ENCODE assay signal across 15 cellular contexts in the genomic region with DNA sequence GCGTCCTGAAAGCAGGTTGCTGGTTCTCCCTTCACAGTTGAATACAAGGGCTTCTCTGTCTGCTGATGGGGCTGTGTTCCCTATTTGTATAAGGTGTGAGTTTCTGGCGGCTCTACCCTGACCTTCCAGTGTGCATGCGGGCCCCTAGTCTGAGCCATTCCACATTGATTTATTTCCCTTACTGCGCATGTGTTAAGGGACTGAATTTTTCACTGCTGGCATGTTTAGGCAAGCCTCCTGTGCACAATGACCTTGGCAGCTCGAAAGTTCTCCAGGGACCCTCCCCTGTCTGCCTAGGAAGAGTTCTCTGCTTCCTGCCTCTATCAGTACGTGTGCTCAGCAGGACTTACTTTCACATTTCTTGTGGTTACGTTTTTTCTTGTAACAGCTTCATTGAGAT. TPM values are rescaled to one million over a fixed set of nuclear protein-coding genes. Genes with fewer than 3 reads are reported as not detected.
DNase-seq lines count a peak whose midpoint lies in the region; ATAC-seq, FAIRE-seq and TF ChIP-seq lines count a peak whose summit lies in the region.
"Had no signal": no experiment of that assay in that cellular context is flagged by ENCODE, and none has a peak within 500 bp of the region (broad histone marks: within the 10 kb centered on the region; RNA-seq: fewer than 3 reads in every experiment).

No MANE protein-coding gene starts in this region.

- BruUV-seq in endothelial cell of umbilical vein (replicated peaks; lab: Mats Ljungman, UMichigan) = no TSS peak

- no peak overlapping the region for H3K4me2 ChIP-seq in endothelial cell of umbilical vein (ENCODE audit: insufficient read depth, low read length)

- dilution Hi-C loops in endothelial cell of umbilical vein (cut with MboI; ENCODE audit: extremely low pct_ligation_motif_present, low sequenced_read_pairs) = no loop called here

- no peak overlapping the region for H3K4me3 ChIP-seq in endothelial cell of umbilical vein (replicated peaks in 1 of 3; ENCODE audit: insufficient read depth in 1 of 3, low read depth in 1 of 3, low read length in 3 of 3)
- H3K4me3 ChIP-seq in upper lobe of left lung = no peak overlapping the region

- no peaks in the 10 kb centered on the region for H3K9me1 ChIP-seq in endothelial cell of umbilical vein (replicated peaks; ENCODE audit: control insufficient read depth, extremely low read depth, insufficient read depth, low read length)

- no peak overlapping the region for H2AFZ ChIP-seq in endothelial cell of umbilical vein (ENCODE audit: low read depth, low read length)

- H3K27ac ChIP-seq in endothelial cell of umbilical vein (ENCODE audit: insufficient read depth, low read depth, low read length) = no peak overlapping the region
- H3K27ac ChIP-seq in upper lobe of left lung = peak overlapping the region; percentile 40 to 73 (median 67)

- ATAC-seq in Right ventricle myocardium superior (ENCODE audit: poor library complexity) (peak; percentile 15), upper lobe of left lung (ENCODE audit: low FRiP score in 2 of 2) (no peak)
- ATAC-seq: left colon had no signal

- H3K9me3 ChIP-seq in endothelial cell of umbilical vein (replicated peaks; ENCODE audit: control insufficient read depth, insufficient read depth, low read length) (no peaks in the 10 kb centered on the region), upper lobe of left lung (no peaks in the 10 kb centered on the region)

- H3K4me1 ChIP-seq in endothelial cell of umbilical vein (ENCODE audit: control insufficient read depth, extremely low read depth, insufficient read depth, low read length) (peaks cover 40% of the 10 kb centered on the region), upper lobe of left lung (peaks cover 32 to 50% (median 42%) of the 10 kb centered on the region in 4 donors)

- POLR2A ChIA-PET in endothelial cell of umbilical vein (lab: Charles Lee) = no interaction called here

- no peak overlapping the region for H3K9ac ChIP-seq in endothelial cell of umbilical vein (replicated peaks; ENCODE audit: extremely low read depth, insufficient read depth, low read length)

- intact Hi-C loops in Right ventricle myocardium superior (cut with DNase I) = loop anchor here (10.0 kb wide), 1 partner anchor 208 kb away; no protein-coding TSS in a partner anchor
- intact Hi-C loops in cardiac septum (cut with DNase I) = loop anchor here (5.0 kb wide), 1 partner anchor 90 kb away; no protein-coding TSS in a partner anchor
- intact Hi-C loops in endothelial cell of umbilical vein (cut with micrococcal nuclease) = loop anchor here (10.0 kb wide), 1 partner anchor 1128 kb away; no protein-coding TSS in a partner anchor

- FAIRE-seq in endothelial cell of umbilical vein (lab: Jason Lieb, UNC) = no peak
- FAIRE-seq: GM19239, small intestine had no signal

- CTCF ChIA-PET in endothelial cell of umbilical vein (lab: Charles Lee) = interaction anchor here (1.0 to 2.0 kb wide), 5 partner anchors 15 to 341 kb away, joined by 3 to 7 read pairs (median 3); no protein-coding TSS in a partner anchor

- 51 to 57% methylated on average over 6 to 7 of the region's 7 CpGs for WGBS in upper lobe of left lung, 2 donors

- no peak for TF ChIP-seq EP300 in upper lobe of left lung (IDR thresholded peaks at IDR 0.05)

- TF ChIP-seq POLR2A in endothelial cell of umbilical vein (IDR thresholded peaks at IDR 0.05; ENCODE audit: low read depth, low read length) (no peak), upper lobe of left lung (IDR thresholded peaks at IDR 0.05) (no peak)

- H3K36me3 ChIP-seq in endothelial cell of umbilical vein (ENCODE audit: control insufficient read depth in 2 of 2, extremely low read depth in 1 of 2, insufficient read depth in 2 of 2, low read length in 2 of 2) (no peaks in the 10 kb centered on the region), upper lobe of left lung (peaks cover 0 to 6% (median 0%) of the 10 kb centered on the region in 4 donors)

- peaks cover 15% of the 10 kb centered on the region for H3K79me2 ChIP-seq in endothelial cell of umbilical vein (ENCODE audit: control insufficient read depth, insufficient read depth, low read length)

- no peaks in the 10 kb centered on the region for H4K20me1 ChIP-seq in endothelial cell of umbilical vein (replicated peaks; ENCODE audit: control insufficient read depth, extremely low read depth, insufficient read depth, low read length)

- TF ChIP-seq CTCF in endothelial cell of umbilical vein (IDR thresholded peaks at IDR 0.05; ENCODE audit: extremely low read depth in 1 of 2, insufficient read depth in 1 of 2, low read depth in 1 of 2, low read length in 2 of 2) (no peak), upper lobe of left lung (IDR thresholded peaks at IDR 0.05) (no peak)

- no peaks in the 10 kb centered on the region for H3K27me3 ChIP-seq in endothelial cell of umbilical vein (ENCODE audit: control insufficient read depth in 2 of 2, insufficient read depth in 2 of 2, low read length in 2 of 2)
- no peaks in the 10 kb centered on the region for H3K27me3 ChIP-seq in upper lobe of left lung

- DNase-seq in Right ventricle myocardium superior (no peak), cardiac septum (ENCODE audit: low spot score) (no peak), endothelial cell of umbilical vein (ENCODE audit: low read depth, low spot score) (peak; percentile 21), mesenteric fat pad (ENCODE audit: low spot score) (peak; percentile 2), upper lobe of left lung (no peak), activated T-cell treated with anti-CD3 and anti-CD28 coated beads for 4 hours (no peak), germinal center (ENCODE audit: low spot score) (no peak), NCI-H128 (lab: John Stamatoyannopoulos, UW; ENCODE audit: unreplicated experiment) (no peak)
- DNase-seq: activated naive CD4-positive, alpha-beta T cell treated with anti-CD3 and anti-CD28 coated beads for 36 hours; hypothalamus; left colon; MV-4-11; NCI-H345; small intestine had no signal

TF ChIP-seq in endothelial cell of umbilical vein, 7 proteins besides CTCF, POLR2A, EP300 and RAD21:
- TF ChIP-seq EZH2 (IDR thresholded peaks at IDR 0.05; ENCODE audit: borderline replicate concordance, low read depth, low read length, severe bottlenecking) = no peak
- TF ChIP-seq FOS (IDR thresholded peaks at IDR 0.05; ENCODE audit: borderline replicate concordance, insufficient read depth, low read length) = no peak
- no peak for TF ChIP-seq POLR2AphosphoS5 (IDR thresholded peaks at IDR 0.05; ENCODE audit: insufficient read depth, low read depth, low read length)
- TF ChIP-seq, protein P1, sequence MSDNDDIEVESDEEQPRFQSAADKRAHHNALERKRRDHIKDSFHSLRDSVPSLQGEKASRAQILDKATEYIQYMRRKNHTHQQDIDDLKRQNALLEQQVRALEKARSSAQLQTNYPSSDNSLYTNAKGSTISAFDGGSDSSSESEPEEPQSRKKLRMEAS (IDR thresholded peaks at IDR 0.05; ENCODE audit: insufficient read depth, insufficient read length) = no peak
- no peak for TF ChIP-seq JUN (IDR thresholded peaks at IDR 0.05; ENCODE audit: borderline replicate concordance, insufficient read depth, insufficient read length, low read depth)
- no peak for TF ChIP-seq GATA2 (IDR thresholded peaks at IDR 0.05; ENCODE audit: insufficient read depth, insufficient read length, low read depth, low read length)
- TF ChIP-seq MYC (IDR thresholded peaks at IDR 0.05; ENCODE audit: low read depth, low read length) = no peak

RNA-seq across cellular contexts. Expression of gene TRAK1, which starts 11.4 kb away (rescaled TPM):
- total RNA-seq in Right ventricle myocardium superior = 273 TPM
- total RNA-seq in cardiac septum = 246 TPM
- total RNA-seq in endothelial cell of umbilical vein = 59.6 and 66.6 TPM in 2 replicates
- 38.5 and 39.6 TPM in 2 replicates for polyA plus RNA-seq in endothelial cell of umbilical vein
- 34.3 and 37.3 TPM in 2 replicates for polyA plus RNA-seq in endothelial cell of umbilical vein (2011; cell fraction: cytosol; rRNA removed)
- polyA plus RNA-seq in endothelial cell of umbilical vein (2011; cell fraction: nucleus; rRNA removed) = 76.1 and 85.0 TPM in 2 replicates
- polyA plus RNA-seq in endothelial cell of umbilical vein (2012) = 27.4 and 30.8 TPM in 2 replicates
- polyA minus RNA-seq in endothelial cell of umbilical vein = 62.1 and 74.0 TPM in 2 replicates
- polyA minus RNA-seq in endothelial cell of umbilical vein (2011; cell fraction: cytosol; rRNA and poly(A)+ RNA removed) = 11.1 TPM
- 73.1 and 82.9 TPM in 2 replicates for polyA minus RNA-seq in endothelial cell of umbilical vein (2011; cell fraction: nucleus; rRNA and poly(A)+ RNA removed)
- total RNA-seq in mesenteric fat pad = 38.3 TPM
- 100 to 1,000 TPM in 1 of 6 donors, 10 to 100 TPM in 5; 46.7 to 107 (median 74.7) TPM for total RNA-seq in upper lobe of left lung

Comparison
In these comparisons a context has a peak if more than half of its experiments do, and no peak if none do; other contexts are left out.
1. DNase-seq: peak in endothelial cell of umbilical vein (single experiment) and mesenteric fat pad (single experiment); none in Right ventricle myocardium superior (single experiment), cardiac septum (single experiment), upper lobe of left lung (0 of 2), activated T-cell treated with anti-CD3 and anti-CD28 coated beads for 4 hours (single experiment), germinal center (single experiment) and NCI-H128 (single experiment).